7 cellular contexts compared by ENCODE assay signal in the genomic region with DNA sequence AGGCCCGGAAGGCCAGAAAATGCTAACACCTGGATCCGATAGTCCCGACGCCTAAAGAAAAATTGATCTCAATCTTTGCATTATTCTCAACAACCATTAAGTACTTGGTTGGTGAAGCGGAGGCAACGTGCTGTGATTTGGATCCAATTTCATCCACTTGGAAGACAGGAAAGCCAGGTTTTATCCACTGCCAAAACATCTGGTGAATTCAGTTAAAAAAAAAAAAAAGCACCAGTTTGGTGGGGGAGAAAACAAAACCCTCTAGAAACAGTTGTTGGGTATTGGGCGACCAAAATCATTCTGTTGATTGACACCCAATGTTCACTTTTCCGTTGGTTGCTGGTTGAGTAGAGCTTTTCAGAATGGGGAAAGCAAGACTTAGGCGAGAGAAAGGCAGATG. TPM values are rescaled to one million over a fixed set of nuclear protein-coding genes. Genes with fewer than 3 reads are reported as not detected.
DNase-seq lines count a peak whose midpoint lies in the region; ATAC-seq and TF ChIP-seq lines count a peak whose summit lies in the region.

No MANE protein-coding gene starts in this region.

- DNase-seq in HFFc6 (no peak), NCI-H446 treated with DMSO at 0.1 percent for 48 hours (lab: John Stamatoyannopoulos, UW) (peak; percentile 84), fibroblast of gingiva (ENCODE audit: low read depth) (peak; percentile 66), inferior parietal cortex (ENCODE audit: extremely low spot score) (no peak)

- H3K27ac Mint-ChIP-seq in HFFc6: peak overlapping the region; percentile 98

- peak overlapping the region; percentile 48 to 80 (median 60) for H3K9ac ChIP-seq in skeletal muscle tissue (ENCODE audit: low read depth in 1 of 3, low read length in 3 of 3)

- H3K27me3 Mint-ChIP-seq in HFFc6 (ENCODE audit: insufficient read depth): peaks cover 4% of the 10 kb centered on the region

- no peaks in the 10 kb centered on the region for H3K27me3 ChIP-seq in skeletal muscle tissue (ENCODE audit: control insufficient read depth in 3 of 3, insufficient read depth in 3 of 3, low read length in 3 of 3)

- TF ChIP-seq CTCF in HFFc6 (IDR thresholded peaks at IDR 0.05): no peak

- H3K36me3 Mint-ChIP-seq in HFFc6 (ENCODE audit: low read depth): no peaks in the 10 kb centered on the region

- peak overlapping the region; percentile 54 to 69 (median 65) for H3K4me3 ChIP-seq in skeletal muscle tissue (ENCODE audit: low read length in 3 of 3)

- H3K9me3 ChIP-seq in skeletal muscle tissue (ENCODE audit: control insufficient read depth in 3 of 3, low read length in 3 of 3): no peaks in the 10 kb centered on the region

- no peaks in the 10 kb centered on the region for H3K36me3 ChIP-seq in skeletal muscle tissue (ENCODE audit: control insufficient read depth in 3 of 3, insufficient read depth in 3 of 3, low read length in 3 of 3)

- peaks cover 46% of the 10 kb centered on the region for H3K4me1 Mint-ChIP-seq in HFFc6 (ENCODE audit: low read depth)

- H3K9me3 Mint-ChIP-seq in HFFc6: no peaks in the 10 kb centered on the region

- peaks cover 26 to 37% (median 31%) of the 10 kb centered on the region in 3 donors for H3K4me1 ChIP-seq in skeletal muscle tissue (ENCODE audit: control insufficient read depth in 3 of 3, insufficient read depth in 3 of 3, low read length in 3 of 3)

- H3K27ac ChIP-seq in skeletal muscle tissue (ENCODE audit: low read depth, low read length): peak overlapping the region; percentile 89

- ATAC-seq in HG03025 (IDR thresholded peaks at IDR 0.05; ENCODE audit: low FRiP score, unreplicated experiment): no peak
- no peak for ATAC-seq in HG03378 (IDR thresholded peaks at IDR 0.05; ENCODE audit: unreplicated experiment)

- H3K4me3 Mint-ChIP-seq in HFFc6: peak overlapping the region; percentile 80

RNA-seq across cellular contexts. Expression of gene MED13L, which starts 41.8 kb away (rescaled TPM):
- 10 to 100 TPM; 74.5 to 84.2 (median 77.7) TPM for total RNA-seq in HFFc6 (2021; fragmentation: NEBNext Ultra II Directional; extraction: Animal tissue kit (Norgen Biotek cat#: 25700))
- total RNA-seq in skeletal muscle tissue: 179 TPM

Comparison
In these comparisons a context has a peak if more than half of its experiments do, and no peak if none do; other contexts are left out.
1. DNase-seq: peak in NCI-H446 treated with DMSO at 0.1 percent for 48 hours (single experiment) and fibroblast of gingiva (single experiment); none in HFFc6 (single experiment) and inferior parietal cortex (single experiment).